In the genomic region with DNA sequence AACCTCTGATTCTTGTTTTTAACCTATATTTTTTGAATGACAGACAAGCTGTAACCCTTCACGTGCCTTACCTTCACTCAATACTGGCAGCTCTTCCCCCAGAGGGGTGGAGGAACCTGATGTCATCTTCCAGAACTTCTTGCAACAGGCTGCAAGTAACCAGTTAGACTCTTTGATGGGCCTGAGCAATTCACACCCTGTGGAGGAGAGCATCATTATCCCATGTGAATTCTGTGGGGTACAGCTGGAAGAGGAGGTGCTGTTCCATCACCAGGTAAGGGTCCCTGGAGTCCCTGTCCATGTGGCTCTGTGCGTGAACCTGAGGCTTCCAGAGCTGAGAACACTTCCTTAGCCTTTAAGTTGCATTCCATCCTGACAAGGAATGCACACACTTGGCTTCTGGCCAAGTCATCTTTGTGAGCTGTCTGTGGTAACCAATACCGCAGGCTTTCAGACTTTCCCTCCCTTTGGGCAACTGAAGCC, we compare ENCODE assay signal across 12 cellular contexts. TPM values are rescaled to one million over a fixed set of nuclear protein-coding genes. Genes with fewer than 3 reads are reported as not detected.
A peak's percentile ranks its signal among the peaks of the same experiment; 100 is the strongest.
DNase-seq lines count a peak whose midpoint lies in the region; ATAC-seq and TF ChIP-seq lines count a peak whose summit lies in the region.
"Had no signal": no experiment of that assay in that cellular context is flagged by ENCODE, and none has a peak within 500 bp of the region (broad histone marks: within the 10 kb centered on the region; RNA-seq: fewer than 3 reads in every experiment).

No MANE protein-coding gene starts in this region.

- ATAC-seq in activated CD8-positive, alpha-beta T cell treated with anti-CD3 and anti-CD28 coated beads, Interleukin-2, amount 10 ng/mL, durations not matched to agents 7 days and 5 days: no peak
- ATAC-seq in left cardiac atrium: no peak
- ATAC-seq: left lung had no signal

- intact Hi-C loops in left cardiac atrium (cut with DNase I): no loop called here

- H3K36me3 Mint-ChIP-seq in IgD-negative memory B cell: peaks cover 19% of the 10 kb centered on the region
- H3K36me3 Mint-ChIP-seq in osteocyte (ENCODE audit: unreplicated experiment): peaks cover 57% of the 10 kb centered on the region
- H3K36me3 Mint-ChIP-seq in activated CD8-positive, alpha-beta T cell treated with anti-CD3 and anti-CD28 coated beads, Interleukin-2, amount 10 ng/mL, durations not matched to agents 7 days and 5 days (ENCODE audit: low read depth): peaks cover 62% of the 10 kb centered on the region

- H3K4me1 Mint-ChIP-seq in IgD-negative memory B cell (peaks cover 12 to 14% (median 12%) of the 10 kb centered on the region in 3 donors), osteocyte (ENCODE audit: unreplicated experiment) (peaks cover 7% of the 10 kb centered on the region)
- no peaks in the 10 kb centered on the region for H3K4me1 Mint-ChIP-seq in activated CD8-positive, alpha-beta T cell treated with anti-CD3 and anti-CD28 coated beads, Interleukin-2, amount 10 ng/mL, durations not matched to agents 7 days and 5 days (ENCODE audit: low read depth)

- H3K9me3 Mint-ChIP-seq in IgD-negative memory B cell (no peaks in the 10 kb centered on the region), osteocyte (ENCODE audit: unreplicated experiment) (no peaks in the 10 kb centered on the region)
- no peaks in the 10 kb centered on the region for H3K9me3 Mint-ChIP-seq in activated CD8-positive, alpha-beta T cell treated with anti-CD3 and anti-CD28 coated beads, Interleukin-2, amount 10 ng/mL, durations not matched to agents 7 days and 5 days (ENCODE audit: insufficient read depth)

- H3K27ac Mint-ChIP-seq in IgD-negative memory B cell (peak overlapping the region; percentile 21 to 94 (median 88)), osteocyte (ENCODE audit: unreplicated experiment) (peak overlapping the region; percentile 38)
- no peak overlapping the region for H3K27ac Mint-ChIP-seq in activated CD8-positive, alpha-beta T cell treated with anti-CD3 and anti-CD28 coated beads, Interleukin-2, amount 10 ng/mL, durations not matched to agents 7 days and 5 days

- CTCF ChIA-PET in activated CD8-positive, alpha-beta T cell treated with anti-CD3 and anti-CD28 coated beads, Interleukin-2, amount 10 ng/mL, durations not matched to agents 7 days and 5 days (lab: Charles Lee): no interaction called here

- H3K4me3 Mint-ChIP-seq in IgD-negative memory B cell (peak overlapping the region in 1 of 4 donors; percentile 71), osteocyte (ENCODE audit: unreplicated experiment) (no peak overlapping the region)
- no peak overlapping the region for H3K4me3 Mint-ChIP-seq in activated CD8-positive, alpha-beta T cell treated with anti-CD3 and anti-CD28 coated beads, Interleukin-2, amount 10 ng/mL, durations not matched to agents 7 days and 5 days

- POLR2A ChIA-PET in activated CD8-positive, alpha-beta T cell treated with anti-CD3 and anti-CD28 coated beads, Interleukin-2, amount 10 ng/mL, durations not matched to agents 7 days and 5 days (lab: Charles Lee): interaction anchor here (0.9 kb wide), 1 partner anchor 23 kb away, joined by 3 read pairs; the partner anchor contains the start of gene TRAFD1

- peak; percentile 7 for DNase-seq in NCI-H2029 (lab: John Stamatoyannopoulos, UW)
- DNase-seq in NCI-H2029 treated with DMSO at 0.1 percent for 48 hours (lab: John Stamatoyannopoulos, UW): no peak
- DNase-seq in dermis blood vessel endothelial cell: peak; percentile 57
- peak; percentile 72 for DNase-seq in osteocyte (ENCODE audit: extremely low spot score, unreplicated experiment)
- DNase-seq in activated CD8-positive, alpha-beta T cell treated with anti-CD3 and anti-CD28 coated beads, Interleukin-2, amount 10 ng/mL, durations not matched to agents 7 days and 5 days: no peak
- no peak for DNase-seq in DMS 273 treated with DMSO at 0.1 percent for 48 hours (lab: John Stamatoyannopoulos, UW)
- no peak for DNase-seq in left cardiac atrium
- DNase-seq: 8988T, left lung, NCI-H748 treated with DMSO at 0.1 percent for 48 hours, T1000 had no signal

- no peaks in the 10 kb centered on the region for H3K27me3 Mint-ChIP-seq in IgD-negative memory B cell
- H3K27me3 Mint-ChIP-seq in osteocyte (ENCODE audit: unreplicated experiment): no peaks in the 10 kb centered on the region
- no peaks in the 10 kb centered on the region for H3K27me3 Mint-ChIP-seq in activated CD8-positive, alpha-beta T cell treated with anti-CD3 and anti-CD28 coated beads, Interleukin-2, amount 10 ng/mL, durations not matched to agents 7 days and 5 days (ENCODE audit: low read depth)

- TF ChIP-seq CTCF in osteocyte (IDR thresholded peaks at IDR 0.05): no peak

RNA-seq across cellular contexts. Expression of gene TRAFD1, which starts 22.7 kb away (rescaled TPM):
- 73.0 TPM for polyA plus RNA-seq in IgD-negative memory B cell
- total RNA-seq in dermis blood vessel endothelial cell (37.9 and 43.2 TPM in 2 replicates), osteocyte (34.8 and 38.9 TPM in 2 replicates), left cardiac atrium (10 to 100 TPM; 18.0 to 18.9 TPM)
- 10 to 100 TPM; 54.6 to 55.9 TPM for total RNA-seq in activated CD8-positive, alpha-beta T cell treated with anti-CD3 and anti-CD28 coated beads, Interleukin-2, amount 10 ng/mL, durations not matched to agents 7 days and 5 days

RNA-seq across cellular contexts. Expression of gene NAA25, which starts 39.5 kb away (rescaled TPM):
- 15.0 TPM for polyA plus RNA-seq in IgD-negative memory B cell
- total RNA-seq in dermis blood vessel endothelial cell (19.2 and 27.4 TPM in 2 replicates), osteocyte (20.0 and 22.7 TPM in 2 replicates), left cardiac atrium (10 to 100 TPM; 11.6 to 17.1 TPM)
- 10 to 100 TPM; 27.5 to 31.2 TPM for total RNA-seq in activated CD8-positive, alpha-beta T cell treated with anti-CD3 and anti-CD28 coated beads, Interleukin-2, amount 10 ng/mL, durations not matched to agents 7 days and 5 days

Comparison
In these comparisons a context has a peak if more than half of its experiments do, and no peak if none do; other contexts are left out.
1. DNase-seq: peak in NCI-H2029 (single experiment), dermis blood vessel endothelial cell (single experiment) and osteocyte (single experiment); none in NCI-H2029 treated with DMSO at 0.1 percent for 48 hours (single experiment), activated CD8-positive, alpha-beta T cell treated with anti-CD3 and anti-CD28 coated beads, Interleukin-2, amount 10 ng/mL, durations not matched to agents 7 days and 5 days (single experiment), DMS 273 treated with DMSO at 0.1 percent for 48 hours (single experiment) and left cardiac atrium (single experiment).